10 cellular contexts compared by ENCODE assay signal in the genomic region with DNA sequence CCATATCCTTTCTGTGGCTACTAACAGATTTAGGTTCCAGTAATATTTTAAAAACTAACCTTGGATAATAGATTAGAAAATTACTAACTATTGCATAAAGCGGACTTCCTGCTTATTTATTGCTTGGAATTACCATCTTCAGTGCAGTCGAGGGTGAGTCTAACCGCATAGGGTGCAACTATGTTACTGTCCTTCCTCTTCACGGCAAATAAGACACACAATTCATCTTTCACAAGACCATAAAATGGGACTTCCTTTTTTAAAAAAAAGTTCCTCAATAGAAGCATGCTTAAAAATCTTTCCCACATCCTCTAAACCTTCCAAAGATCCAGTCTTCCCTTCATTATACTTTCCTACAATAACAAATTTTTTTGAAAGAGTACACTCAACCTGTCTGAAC. TPM values are rescaled to one million over a fixed set of nuclear protein-coding genes. Genes with fewer than 3 reads are reported as not detected.
A peak's percentile ranks its signal among the peaks of the same experiment; 100 is the strongest.
DNase-seq lines count a peak whose midpoint lies in the region; ATAC-seq and TF ChIP-seq lines count a peak whose summit lies in the region.
"Had no signal": no experiment of that assay in that cellular context is flagged by ENCODE, and none has a peak within 500 bp of the region (broad histone marks: within the 10 kb centered on the region; RNA-seq: fewer than 3 reads in every experiment).

No MANE protein-coding gene starts in this region.

- no peak overlapping the region for H2AFZ ChIP-seq in ACC112 (ENCODE audit: low read length, unreplicated experiment)
- H2AFZ ChIP-seq in GM23248, result peak overlapping the region; percentile 98; the same call in 1 of the 2 replicates

- H4K20me1 ChIP-seq in GM23248 (ENCODE audit: insufficient read depth), result no peaks in the 10 kb centered on the region

- no peaks in the 10 kb centered on the region for H3K9me2 ChIP-seq in GM23248 (ENCODE audit: insufficient read depth)

- H3K79me2 ChIP-seq in ACC112 (ENCODE audit: control insufficient read depth, insufficient read depth, low read length, unreplicated experiment) (peaks cover 78% of the 10 kb centered on the region), GM23248 (ENCODE audit: insufficient read depth) (peaks cover 88% of the 10 kb centered on the region)

- no peak overlapping the region for H3K27ac Mint-ChIP-seq in glutamatergic neuron (ENCODE audit: unreplicated experiment)

- peaks cover 4% of the 10 kb centered on the region for H3K4me1 Mint-ChIP-seq in glutamatergic neuron (ENCODE audit: low read depth, unreplicated experiment)

- WGBS in GM23248 (ENCODE audit: low coverage in 1 of 2, low lambda C conversion rate in 2 of 2, missing lambda C conversion rate in 2 of 2), 2 experiments, result 62 to 75% methylated on average over 4 of the region's 4 CpGs

- no peak overlapping the region for H3K4me3 Mint-ChIP-seq in glutamatergic neuron (ENCODE audit: unreplicated experiment)

- H3K36me3 ChIP-seq in ACC112 (ENCODE audit: insufficient read depth, low read length), result peaks cover 25% of the 10 kb centered on the region
- H3K36me3 ChIP-seq in GM23248 (ENCODE audit: low read depth), result no peaks in the 10 kb centered on the region
- H3K36me3 ChIP-seq: adrenal gland had no signal

- H3K9ac ChIP-seq in GM23248, result no peak overlapping the region

- in situ Hi-C loops in GM23248 (cut with MboI), result no loop called here

- H3K27me3 Mint-ChIP-seq in glutamatergic neuron (ENCODE audit: unreplicated experiment), result peaks cover 2% of the 10 kb centered on the region

- TF ChIP-seq CTCF in glutamatergic neuron (IDR thresholded peaks at IDR 0.05; ENCODE audit: partially characterized antibody, unreplicated experiment), result no peak

- H3K9me3 ChIP-seq in GM23248 (ENCODE audit: low read depth), result no peaks in the 10 kb centered on the region

- H3K4me1 ChIP-seq in ACC112 (ENCODE audit: control insufficient read depth, insufficient read depth, low read length, unreplicated experiment) (peaks cover 11% of the 10 kb centered on the region), GM23248 (ENCODE audit: insufficient read depth) (peaks cover 19% of the 10 kb centered on the region)

- no peak overlapping the region for H3K27ac ChIP-seq in ACC112 (ENCODE audit: low read depth, low read length)
- no peak overlapping the region for H3K27ac ChIP-seq in GM23248
- H3K27ac ChIP-seq: SJCRH30 had no signal

- no peak for DNase-seq in GM23248
- DNase-seq in SKM-1 (lab: John Stamatoyannopoulos, UW; ENCODE audit: unreplicated experiment), result peak; percentile 89
- peak; percentile 9 for DNase-seq in germinal center (ENCODE audit: low spot score)
- no peak for DNase-seq in glutamatergic neuron
- DNase-seq in GOT3 (lab: John Stamatoyannopoulos, UW), result no peak
- DNase-seq in NCI-H1694 (lab: John Stamatoyannopoulos, UW), result no peak
- DNase-seq: SJCRH30 had no signal

- H3F3A ChIP-seq in GM23248 (ENCODE audit: insufficient read depth), result peaks cover 16% of the 10 kb centered on the region

- no peak for ATAC-seq in GM18517 (IDR thresholded peaks at IDR 0.05; ENCODE audit: unreplicated experiment)

- H3K4me3 ChIP-seq in ACC112 (ENCODE audit: low read depth, low read length) (peak overlapping the region; percentile 97; the same call in 1 of the 2 replicates), GM23248 (peak overlapping the region; percentile 96)

- H3K36me3 Mint-ChIP-seq in glutamatergic neuron (ENCODE audit: unreplicated experiment), result peaks cover 6% of the 10 kb centered on the region

- no peaks in the 10 kb centered on the region for H3K27me3 ChIP-seq in ACC112 (ENCODE audit: insufficient read depth, low read length)
- no peaks in the 10 kb centered on the region for H3K27me3 ChIP-seq in GM23248 (replicated peaks; ENCODE audit: insufficient read depth)
- H3K27me3 ChIP-seq: adrenal gland, SJCRH30 had no signal

- peaks cover 5% of the 10 kb centered on the region for H3K9me3 Mint-ChIP-seq in glutamatergic neuron (ENCODE audit: unreplicated experiment)

- H3K4me2 ChIP-seq in GM23248 (ENCODE audit: unreplicated experiment), result peak overlapping the region; percentile 91

RNA-seq across cellular contexts. Expression of a gene that starts 2.1 kb away (rescaled TPM):
- total RNA-seq in GM23248 (2014; rRNA removed; shearing (Covaris generic)), result 4.2 and 19.0 TPM in 2 replicates
- polyA plus RNA-seq in GM23248 (2016; fragmentation: Nextera tagmentation; extraction: Ambion mirVana), result 6.3 and 7.0 TPM in 2 replicates
- 13.5 TPM for total RNA-seq in glutamatergic neuron (ENCODE audit: unreplicated experiment)

RNA-seq across cellular contexts. Expression of a gene that starts 2.2 kb away (rescaled TPM):
- 7.7 and 26.2 TPM in 2 replicates for total RNA-seq in GM23248 (2014; rRNA removed; shearing (Covaris generic))
- 14.7 and 15.5 TPM in 2 replicates for polyA plus RNA-seq in GM23248 (2016; fragmentation: Nextera tagmentation; extraction: Ambion mirVana)
- total RNA-seq in glutamatergic neuron (ENCODE audit: unreplicated experiment), result 23.7 TPM

RNA-seq across cellular contexts. Expression of a gene that starts 60.0 kb away (rescaled TPM):
- 0.54 TPM in 1 of 2 replicates, not detected in the other for total RNA-seq in GM23248 (2014; rRNA removed; shearing (Covaris generic))
- 0.09 TPM in 1 of 2 replicates, not detected in the other for polyA plus RNA-seq in GM23248 (2016; fragmentation: Nextera tagmentation; extraction: Ambion mirVana)
- 91.9 TPM for total RNA-seq in glutamatergic neuron (ENCODE audit: unreplicated experiment)

Comparison
In these comparisons a context has a peak if more than half of its experiments do, and no peak if none do; other contexts are left out.
1. DNase-seq: peak in SKM-1 (single experiment) and germinal center (single experiment); none in GM23248 (single experiment), glutamatergic neuron (single experiment), GOT3 (single experiment) and NCI-H1694 (single experiment).
2. RNA of a gene that starts 60.0 kb away (total RNA-seq): 91.9 TPM in glutamatergic neuron (single experiment); 0.54 TPM in GM23248; every median in the first group is over 10 times any median in the second.